8 cellular contexts compared by ENCODE assay signal in the genomic region with DNA sequence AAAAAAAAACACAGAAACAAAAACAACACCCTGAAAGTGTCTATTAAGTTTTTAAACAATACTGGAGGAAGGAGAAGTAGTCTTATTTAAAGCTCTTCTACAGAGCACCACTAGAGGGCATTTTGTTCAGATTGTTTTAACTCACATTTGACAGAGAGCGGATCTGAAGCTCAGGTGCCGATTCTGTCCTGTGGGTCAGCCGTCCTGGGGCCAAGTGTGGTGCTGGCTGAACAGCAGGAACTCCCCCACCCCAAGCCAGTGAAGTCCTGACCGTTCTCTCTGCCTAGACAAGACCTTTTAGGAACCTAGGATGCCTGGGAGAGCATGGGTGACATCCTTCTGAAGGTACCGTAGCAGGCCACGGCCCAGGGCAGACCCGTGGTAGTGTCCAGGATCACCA. TPM values are rescaled to one million over a fixed set of nuclear protein-coding genes. Genes with fewer than 3 reads are reported as not detected.
DNase-seq lines count a peak whose midpoint lies in the region; ATAC-seq and TF ChIP-seq lines count a peak whose summit lies in the region.

No MANE protein-coding gene starts in this region.

- peaks cover 5% of the 10 kb centered on the region for H3K9me3 ChIP-seq in vagina

- no peak overlapping the region for H3K27ac ChIP-seq in vagina

- H3K4me3 ChIP-seq in GM12864 (ENCODE audit: low read depth, low read length) (no peak overlapping the region), vagina (no peak overlapping the region)

- ATAC-seq in GM18511 (IDR thresholded peaks at IDR 0.05; ENCODE audit: unreplicated experiment) (no peak), HG03460 (IDR thresholded peaks at IDR 0.05; ENCODE audit: unreplicated experiment) (no peak)

- no peak for DNase-seq in AG09319 (ENCODE audit: extremely low read depth, low read depth)
- DNase-seq in GM12864 (ENCODE audit: low read depth): no peak
- peak; percentile 50 for DNase-seq in NCI-H2227 (lab: John Stamatoyannopoulos, UW; ENCODE audit: unreplicated experiment)
- peak; percentile 52 for DNase-seq in astrocyte of the hippocampus (ENCODE audit: low read depth, low spot score)
- DNase-seq in kidney tubule cell (ENCODE audit: low spot score): peak; percentile 47
- DNase-seq in vagina (ENCODE audit: extremely low spot score in 2 of 2): no peak

- H3K4me1 ChIP-seq in vagina: peaks cover 24% of the 10 kb centered on the region

- TF ChIP-seq CTCF in AG09319 (IDR thresholded peaks at IDR 0.05; ENCODE audit: low read depth, low read length): peak; percentile 60
- peak; percentile 69 for TF ChIP-seq CTCF in GM12864 (IDR thresholded peaks at IDR 0.05; ENCODE audit: low read depth, low read length, missing control alignments)
- peak in 1 of 3 experiments; percentile 11 for TF ChIP-seq CTCF in vagina (IDR thresholded peaks at IDR 0.05)

- peaks cover 0 to 53% of the 10 kb centered on the region in 2 donors for H3K36me3 ChIP-seq in vagina

- TF ChIP-seq POLR2A in vagina (IDR thresholded peaks at IDR 0.05): no peak

- intact Hi-C loops in vagina (cut with DNase I): loop anchor here (5.0 kb wide), 1 partner anchor 415 kb away; no protein-coding TSS in a partner anchor

- no peaks in the 10 kb centered on the region for H3K27me3 ChIP-seq in vagina

RNA-seq across cellular contexts. Expression of a gene that starts 3.9 kb away (rescaled TPM):
- 67.5 TPM for total RNA-seq in vagina

Comparison
In these comparisons a context has a peak if more than half of its experiments do, and no peak if none do; other contexts are left out.
1. DNase-seq: peak in NCI-H2227 (single experiment), astrocyte of the hippocampus (single experiment) and kidney tubule cell (single experiment); none in AG09319 (single experiment), GM12864 (single experiment) and vagina (0 of 2).